18 cellular contexts compared by ENCODE assay signal in genomic region chr12:49720214-49720613, GRCh38. TPM values are rescaled to one million over a fixed set of nuclear protein-coding genes. Genes with fewer than 3 reads are reported as not detected.
DNase-seq lines count a peak whose midpoint lies in the region; ATAC-seq and TF ChIP-seq lines count a peak whose summit lies in the region.
"Had no signal": no experiment of that assay in that cellular context is flagged by ENCODE, and none has a peak within 500 bp of the region (broad histone marks: within the 10 kb centered on the region; RNA-seq: fewer than 3 reads in every experiment).

No MANE protein-coding gene starts in this region.

- WGBS in endodermal cell (ENCODE audit: insufficient coverage in 1 of 2, insufficient read length in 1 of 2), 2 experiments: 88% methylated on average over 1 of the region's 1 CpG; no CpG with 5 or more reads in 1 of the 2 experiments
- WGBS in hepatocyte (ENCODE audit: low lambda C conversion rate, missing lambda C conversion rate): 84% methylated on average over 1 of the region's 1 CpG

- no peaks in the 10 kb centered on the region for H3K9me3 ChIP-seq in Panc1 (ENCODE audit: control insufficient read depth, insufficient read depth, low read depth, low read length)
- no peaks in the 10 kb centered on the region for H3K9me3 ChIP-seq in endodermal cell (ENCODE audit: control insufficient read depth, low read length)
- H3K9me3 ChIP-seq in hepatocyte (ENCODE audit: low read depth): no peaks in the 10 kb centered on the region
- H3K9me3 ChIP-seq: spleen had no signal

- no peaks in the 10 kb centered on the region for H4K20me1 ChIP-seq in hepatocyte (ENCODE audit: insufficient read depth, poor library complexity, severe bottlenecking)

- peak; percentile 36 for ATAC-seq in activated CD4-positive, alpha-beta T cell treated with anti-CD3 and anti-CD28 coated beads for 36 hours
- ATAC-seq in Panc1 (peak; percentile 58; the same call in 1 of the 2 replicates), GM18517 (IDR thresholded peaks at IDR 0.05; ENCODE audit: unreplicated experiment) (no peak)
- ATAC-seq: left cardiac atrium had no signal

- H3K4me3 Mint-ChIP-seq in activated CD4-positive, alpha-beta T cell treated with anti-CD3 and anti-CD28 coated beads for 36 hours: no peak overlapping the region
- H3K4me3 Mint-ChIP-seq in endodermal cell: no peak overlapping the region
- H3K4me3 Mint-ChIP-seq: CD8-positive, alpha-beta memory T cell had no signal

- no peak overlapping the region for H2AFZ ChIP-seq in hepatocyte
- H2AFZ ChIP-seq: parathyroid adenoma had no signal

- TF ChIP-seq CTCF in Panc1 (IDR thresholded peaks at IDR 0.05): peak; percentile 26; the same call in 1 of the 2 replicates
- peak; percentile 38 for TF ChIP-seq CTCF in endodermal cell (conservative IDR thresholded peaks at IDR 0.05)
- TF ChIP-seq CTCF in retinal pigment epithelial cell (conservative IDR thresholded peaks at IDR 0.05; ENCODE audit: low read depth, low read length): peak; percentile 19
- TF ChIP-seq CTCF in RWPE1 (conservative IDR thresholded peaks at IDR 0.05; ENCODE audit: low read depth): no peak
- no peak for TF ChIP-seq CTCF in hepatocyte (IDR thresholded peaks at IDR 0.05; ENCODE audit: poor library complexity)

- no peaks in the 10 kb centered on the region for H3K79me2 ChIP-seq in hepatocyte
- H3K79me2 ChIP-seq: parathyroid adenoma had no signal

- POLR2A ChIA-PET in activated CD4-positive, alpha-beta T cell treated with anti-CD3 and anti-CD28 coated beads for 36 hours (lab: Charles Lee): interaction anchor here (0.7 kb wide), 1 partner anchor 113 kb away, joined by 3 read pairs; no protein-coding TSS in a partner anchor
- POLR2A ChIA-PET in Panc1 (lab: Charles Lee) (no interaction called here), RWPE1 (lab: Yijun Ruan, JAX; ENCODE audit: low non-redundant PET) (no interaction called here)

- intact Hi-C loops in activated CD4-positive, alpha-beta T cell treated with anti-CD3 and anti-CD28 coated beads for 36 hours (cut with DNase I, micrococcal nuclease): no loop called here
- intact Hi-C loops in Panc1 (cut with micrococcal nuclease; ENCODE audit: unreplicated experiment): no loop called here

- H3K4me3 ChIP-seq in Panc1 (ENCODE audit: low read depth in 2 of 2, low read length in 2 of 2): no peak overlapping the region
- no peak overlapping the region for H3K4me3 ChIP-seq in endodermal cell (ENCODE audit: low read length)
- no peak overlapping the region for H3K4me3 ChIP-seq in retinal pigment epithelial cell (ENCODE audit: low read length)
- no peak overlapping the region for H3K4me3 ChIP-seq in hepatocyte
- H3K4me3 ChIP-seq: spleen had no signal

- no peak overlapping the region for H3K4me2 ChIP-seq in hepatocyte
- H3K4me2 ChIP-seq: KMS-11 had no signal

- no peak overlapping the region for H3K27ac Mint-ChIP-seq in activated CD4-positive, alpha-beta T cell treated with anti-CD3 and anti-CD28 coated beads for 36 hours
- H3K27ac Mint-ChIP-seq in endodermal cell: no peak overlapping the region
- H3K27ac Mint-ChIP-seq: CD8-positive, alpha-beta memory T cell had no signal

- H3K27me3 ChIP-seq in Panc1 (ENCODE audit: control insufficient read depth, insufficient read depth, low read length) (peaks cover 2% of the 10 kb centered on the region; the same call in 1 of the 2 replicates), endodermal cell (ENCODE audit: control insufficient read depth, insufficient read depth, low read length, poor library complexity, severe bottlenecking) (peaks cover 4% of the 10 kb centered on the region), hepatocyte (no peaks in the 10 kb centered on the region)

- CTCF ChIA-PET in activated CD4-positive, alpha-beta T cell treated with anti-CD3 and anti-CD28 coated beads for 36 hours (lab: Charles Lee): interaction anchor here (0.7 to 1.4 kb wide), 4 partner anchors 42 to 148 kb away, joined by 4 to 7 read pairs (median 4); no protein-coding TSS in a partner anchor
- CTCF ChIA-PET in Panc1 (lab: Charles Lee) (interaction anchor here (0.6 to 1.0 kb wide), 2 partner anchors 21 to 650 kb away, joined by 3 to 4 read pairs; partner anchors contain the start of gene TMBIM6), RWPE1 (lab: Yijun Ruan, JAX) (no interaction called here)

- H3K4me1 ChIP-seq in Panc1 (ENCODE audit: control insufficient read depth, insufficient read depth, low read length) (no peaks in the 10 kb centered on the region), endodermal cell (ENCODE audit: control insufficient read depth, insufficient read depth, low read length) (no peaks in the 10 kb centered on the region), hepatocyte (ENCODE audit: insufficient read depth) (no peaks in the 10 kb centered on the region)
- H3K4me1 ChIP-seq: parathyroid adenoma had no signal

- no peak for DNase-seq in activated CD4-positive, alpha-beta T cell treated with anti-CD3 and anti-CD28 coated beads for 36 hours
- DNase-seq in activated CD4-positive, alpha-beta T cell treated with anti-CD3 and anti-CD28 coated beads, Interleukin-2, amount 50 U/mL, for 1 hour: no peak
- DNase-seq in Panc1 (ENCODE audit: low read depth, low spot score) (no peak), endodermal cell (no peak), retinal pigment epithelial cell (ENCODE audit: low read depth) (no peak), RWPE1 (ENCODE audit: low spot score) (no peak), hepatocyte (ENCODE audit: low spot score) (no peak)
- DNase-seq: activated CD8-positive, alpha-beta memory T cell treated with anti-CD3 and anti-CD28 coated beads for 24 hours; activated effector memory CD4-positive, alpha-beta T cell treated with anti-CD3 and anti-CD28 coated beads, Interleukin-2, amount 50 U/mL, for 16 hours; CD8-positive, alpha-beta memory T cell; left cardiac atrium; NCI-H1417 treated with DMSO at 0.1 percent for 48 hours; spleen; stimulated activated naive CD4-positive, alpha-beta T cell treated with Interleukin-2 at 50 U/mL for 16 hours; trophoblast cell had no signal

- H3K4me1 Mint-ChIP-seq in activated CD4-positive, alpha-beta T cell treated with anti-CD3 and anti-CD28 coated beads for 36 hours: no peaks in the 10 kb centered on the region
- no peaks in the 10 kb centered on the region for H3K4me1 Mint-ChIP-seq in endodermal cell
- H3K4me1 Mint-ChIP-seq: CD8-positive, alpha-beta memory T cell had no signal

- no peaks in the 10 kb centered on the region for H3K36me3 ChIP-seq in Panc1 (ENCODE audit: control insufficient read depth, insufficient read depth, low read length)
- no peaks in the 10 kb centered on the region for H3K36me3 ChIP-seq in endodermal cell (ENCODE audit: control insufficient read depth, insufficient read depth, low read length)
- no peaks in the 10 kb centered on the region for H3K36me3 ChIP-seq in hepatocyte (replicated peaks; ENCODE audit: insufficient read depth, low read depth)
- H3K36me3 ChIP-seq: spleen had no signal

- BruUV-seq in Panc1 (replicated peaks; lab: Mats Ljungman, UMichigan): no TSS peak

- in situ Hi-C loops in Panc1 (cut with HindIII; ENCODE audit: low pct_unique_long_range_greater_than_20kb, low sequenced_read_pairs): no loop called here

- H3K9me3 Mint-ChIP-seq in activated CD4-positive, alpha-beta T cell treated with anti-CD3 and anti-CD28 coated beads for 36 hours (ENCODE audit: low read depth): no peaks in the 10 kb centered on the region
- no peaks in the 10 kb centered on the region for H3K9me3 Mint-ChIP-seq in endodermal cell
- H3K9me3 Mint-ChIP-seq: CD8-positive, alpha-beta memory T cell had no signal

- no peaks in the 10 kb centered on the region for H3K9me2 ChIP-seq in hepatocyte (replicated peaks; ENCODE audit: insufficient read depth)

- no peak overlapping the region for H3K9ac ChIP-seq in endodermal cell (ENCODE audit: extremely low read depth, low read length, poor library complexity, severe bottlenecking)
- H3K9ac ChIP-seq: KMS-11, parathyroid adenoma had no signal

- H3K27me3 Mint-ChIP-seq in activated CD4-positive, alpha-beta T cell treated with anti-CD3 and anti-CD28 coated beads for 36 hours: peaks cover 8% of the 10 kb centered on the region
- peaks cover 23% of the 10 kb centered on the region for H3K27me3 Mint-ChIP-seq in endodermal cell (ENCODE audit: insufficient read depth)

- H3K27ac ChIP-seq in Panc1 (ENCODE audit: low read length): no peak overlapping the region
- no peak overlapping the region for H3K27ac ChIP-seq in endodermal cell (ENCODE audit: low read depth, low read length)
- H3K27ac ChIP-seq in RWPE1: no peak overlapping the region
- no peak overlapping the region for H3K27ac ChIP-seq in hepatocyte
- H3K27ac ChIP-seq: KMS-11, parathyroid adenoma, spleen had no signal

- H3K36me3 Mint-ChIP-seq in activated CD4-positive, alpha-beta T cell treated with anti-CD3 and anti-CD28 coated beads for 36 hours (ENCODE audit: low read depth): no peaks in the 10 kb centered on the region
- no peaks in the 10 kb centered on the region for H3K36me3 Mint-ChIP-seq in endodermal cell (ENCODE audit: low read depth)
- H3K36me3 Mint-ChIP-seq: CD8-positive, alpha-beta memory T cell had no signal

RNA-seq across cellular contexts. Expression of gene FMNL3, which starts 13.0 kb away (rescaled TPM):
- 10 to 100 TPM; 23.2 to 24.3 TPM for total RNA-seq in activated CD4-positive, alpha-beta T cell treated with anti-CD3 and anti-CD28 coated beads for 36 hours
- total RNA-seq in Panc1 (2021; ENCODE audit: unreplicated experiment) (25.7 TPM), endodermal cell (10 to 100 TPM; 22.4 to 23.5 TPM), hepatocyte (8.3 TPM in 2 replicates)
- 14.2 TPM for polyA plus RNA-seq in Panc1 (2012; ENCODE audit: insufficient read length)
- polyA plus RNA-seq in endodermal cell (2013, experiment 1 of 2): 14.2 TPM
- polyA plus RNA-seq in endodermal cell (2013, experiment 2 of 2): 15.9 TPM
- polyA plus RNA-seq in hepatocyte: 3.6 and 5.8 TPM in 2 replicates

RNA-seq across cellular contexts. Expression of gene TMBIM6, which starts 21.1 kb away (rescaled TPM):
- 100 to 1,000 TPM; 378 to 450 TPM for total RNA-seq in activated CD4-positive, alpha-beta T cell treated with anti-CD3 and anti-CD28 coated beads for 36 hours
- total RNA-seq in Panc1 (2021; ENCODE audit: unreplicated experiment): 525 TPM
- polyA plus RNA-seq in Panc1 (2012; ENCODE audit: insufficient read length): 275 TPM
- total RNA-seq in endodermal cell: 100 to 1,000 TPM; 426 to 455 TPM
- 396 TPM for polyA plus RNA-seq in endodermal cell (2013, experiment 1 of 2)
- 348 TPM for polyA plus RNA-seq in endodermal cell (2013, experiment 2 of 2)
- total RNA-seq in hepatocyte: 534 and 591 TPM in 2 replicates
- 743 and 805 TPM in 2 replicates for polyA plus RNA-seq in hepatocyte

Comparison
In these comparisons a context has a peak if more than half of its experiments do, and no peak if none do; other contexts are left out.
1. CTCF ChIP-seq: peak in Panc1 (single experiment), endodermal cell (single experiment) and retinal pigment epithelial cell (single experiment); none in RWPE1 (single experiment) and hepatocyte (single experiment).